ENCODE assay signal across 8 cellular contexts in genomic region chrX:81121513-81122363, GRCh38.
A peak's percentile ranks its signal among the peaks of the same experiment; 100 is the strongest.
DNase-seq lines count a peak whose midpoint lies in the region; ATAC-seq and TF ChIP-seq lines count a peak whose summit lies in the region.

No MANE protein-coding gene starts in this region.

- H3K9me1 ChIP-seq in IMR-90 (ENCODE audit: insufficient read depth, low read length) = no peaks in the 10 kb centered on the region

- ATAC-seq in GM21529 (IDR thresholded peaks at IDR 0.05; ENCODE audit: unreplicated experiment) (peak; percentile 96), IMR-90 (ENCODE audit: low read depth) (peak; percentile 96), gastroesophageal sphincter (peak; percentile 97)

- H3K56ac ChIP-seq in IMR-90 (ENCODE audit: extremely low read depth, insufficient read depth, low read length) = no peak overlapping the region

- H2BK5ac ChIP-seq in IMR-90 (ENCODE audit: low read depth, low read length, poor library complexity, severe bottlenecking) = no peak overlapping the region

- no peak overlapping the region for H2BK120ac ChIP-seq in IMR-90 (ENCODE audit: low read depth, low read length)

- H4K91ac ChIP-seq in IMR-90 (ENCODE audit: insufficient read depth, low read depth, low read length) = no peak overlapping the region

- H3K36me3 ChIP-seq in IMR-90 (ENCODE audit: control insufficient read depth, insufficient read depth, low read length) (no peaks in the 10 kb centered on the region), gastroesophageal sphincter (no peaks in the 10 kb centered on the region), neuron (ENCODE audit: insufficient read depth, low read length) (no peaks in the 10 kb centered on the region), stomach smooth muscle (ENCODE audit: control insufficient read depth in 2 of 2, insufficient read depth in 2 of 2, low read length in 2 of 2) (no peaks in the 10 kb centered on the region)

- H2BK20ac ChIP-seq in IMR-90 (ENCODE audit: low read depth, low read length) = no peak overlapping the region

- DNase-seq in DMS114 treated with DMSO at 0.1 percent for 48 hours (lab: John Stamatoyannopoulos, UW; ENCODE audit: unreplicated experiment) (peak; percentile 56), IMR-90 (peak; percentile 90), SIG-M5 treated with dmso at 0.1 percent for 504 hours (lab: John Stamatoyannopoulos, UW; ENCODE audit: unreplicated experiment) (peak; percentile 82)
- DNase-seq in activated naive CD4-positive, alpha-beta T cell (lab: John Stamatoyannopoulos, UW) = peak; percentile 62 to 75 (median 64)

- no peak overlapping the region for H3K23ac ChIP-seq in IMR-90 (ENCODE audit: low read depth, low read length)

- no peaks in the 10 kb centered on the region for H3K79me1 ChIP-seq in IMR-90 (ENCODE audit: low read depth in 1 of 2, low read length in 2 of 2)

- H2BK15ac ChIP-seq in IMR-90 (ENCODE audit: low read depth, low read length) = no peak overlapping the region

- no peak overlapping the region for H2AK9ac ChIP-seq in IMR-90 (replicated peaks; ENCODE audit: low read depth, low read length, poor library complexity)

- no peak overlapping the region for H3K14ac ChIP-seq in IMR-90 (replicated peaks; ENCODE audit: low read depth, low read length)

- H3K4ac ChIP-seq in IMR-90 (ENCODE audit: low read depth, low read length) = no peak overlapping the region

- WGBS in IMR-90 (ENCODE audit: extremely low coverage in 2 of 2, insufficient read length in 1 of 2), 2 experiments = 23% methylated on average over 20 of the region's 34 CpGs; no CpG with 5 or more reads in 1 of the 2 experiments
- 0 to 27% methylated on average over 9 to 23 of the region's 34 CpGs for WGBS in gastroesophageal sphincter (ENCODE audit: low coverage in 1 of 2), 2 donors

- no peak for TF ChIP-seq EP300 in gastroesophageal sphincter (IDR thresholded peaks at IDR 0.05)

- H3K18ac ChIP-seq in IMR-90 (ENCODE audit: low read depth, low read length) = no peak overlapping the region

- peak overlapping the region; percentile 58 for H3K4me3 ChIP-seq in IMR-90 (ENCODE audit: insufficient read depth, low read depth, low read length)
- peak overlapping the region; percentile 57 to 91 for H3K4me3 ChIP-seq in gastroesophageal sphincter
- peak overlapping the region; percentile 70 for H3K4me3 ChIP-seq in neuron (ENCODE audit: low read length)
- H3K4me3 ChIP-seq in stomach smooth muscle (ENCODE audit: low read length in 2 of 2) = peak overlapping the region; percentile 74 to 89

- H2AK5ac ChIP-seq in IMR-90 (ENCODE audit: low read depth, low read length) = no peak overlapping the region

- H3K4me1 ChIP-seq in IMR-90 (ENCODE audit: control insufficient read depth, insufficient read depth, low read length) (no peaks in the 10 kb centered on the region), gastroesophageal sphincter (peaks cover 0 to 7% (median 0%) of the 10 kb centered on the region in 3 donors), neuron (ENCODE audit: insufficient read depth, low read length) (no peaks in the 10 kb centered on the region), stomach smooth muscle (ENCODE audit: control insufficient read depth, insufficient read depth, low read length) (no peaks in the 10 kb centered on the region)

- H3K9ac ChIP-seq in IMR-90 (ENCODE audit: low read depth, low read length) (peak overlapping the region; percentile 35; the same call in 1 of the 2 replicates), stomach smooth muscle (ENCODE audit: low read length in 2 of 2) (peak overlapping the region; percentile 30 to 66)

- POLR2A ChIA-PET in IMR-90 (lab: Charles Lee; ENCODE audit: unreplicated experiment) = no interaction called here

- TF ChIP-seq CTCF in IMR-90 (conservative IDR thresholded peaks at IDR 0.05; ENCODE audit: low read depth, low read length) (no peak), gastroesophageal sphincter (IDR thresholded peaks at IDR 0.05) (no peak)

- in situ Hi-C loops in IMR-90 (cut with MboI; ENCODE audit: low sequenced_read_pairs) = no loop called here

- no TSS peak for BruUV-seq in IMR-90 (replicated peaks; lab: Mats Ljungman, UMichigan)

- H3K27me3 ChIP-seq in IMR-90 (ENCODE audit: control insufficient read depth, insufficient read depth, low read length) = no peaks in the 10 kb centered on the region
- H3K27me3 ChIP-seq in gastroesophageal sphincter = no peaks in the 10 kb centered on the region
- H3K27me3 ChIP-seq in neuron (ENCODE audit: insufficient read depth, low read length) = peaks cover 15% of the 10 kb centered on the region
- no peaks in the 10 kb centered on the region for H3K27me3 ChIP-seq in stomach smooth muscle (ENCODE audit: control insufficient read depth in 1 of 2, insufficient read depth in 2 of 2, low read length in 2 of 2)

- dilution Hi-C loops in IMR-90 (cut with HindIII; ENCODE audit: low sequenced_read_pairs, unreplicated experiment) = no loop called here

- H4K5ac ChIP-seq in IMR-90 (ENCODE audit: low read depth, low read length) = no peak overlapping the region

- H4K8ac ChIP-seq in IMR-90 (ENCODE audit: low read depth in 2 of 2, low read length in 2 of 2) = no peak overlapping the region

- no peaks in the 10 kb centered on the region for H4K20me1 ChIP-seq in IMR-90 (ENCODE audit: insufficient read depth, low read length)

- intact Hi-C loops in IMR-90 (cut with micrococcal nuclease) = loop anchor here (2.0 kb wide), 1 partner anchor 311 kb away; no protein-coding TSS in a partner anchor

- peak overlapping the region; percentile 85 for H2AFZ ChIP-seq in IMR-90 (replicated peaks; ENCODE audit: low read length, poor library complexity)
- H2AFZ ChIP-seq in neuron (ENCODE audit: low read depth, low read length) = peak overlapping the region; percentile 93

- CTCF ChIA-PET in IMR-90 (lab: Yijun Ruan, JAX) = no interaction called here

- peak overlapping the region; percentile 90 for H3K4me2 ChIP-seq in IMR-90 (ENCODE audit: low read depth, low read length)

- TF ChIP-seq RAD21 in IMR-90 (IDR thresholded peaks at IDR 0.05; ENCODE audit: low read length) = no peak

- H3K27ac ChIP-seq in IMR-90 (ENCODE audit: insufficient read depth, low read length) (no peak overlapping the region), gastroesophageal sphincter (peak overlapping the region; percentile 78 to 89 (median 80)), stomach smooth muscle (ENCODE audit: low read length) (peak overlapping the region; percentile 26)

- no peak for TF ChIP-seq POLR2A in IMR-90 (IDR thresholded peaks at IDR 0.05; ENCODE audit: low read depth, low read length)
- no peak for TF ChIP-seq POLR2A in gastroesophageal sphincter (IDR thresholded peaks at IDR 0.05)

- H3K9me3 ChIP-seq in IMR-90 (ENCODE audit: control insufficient read depth, insufficient read depth, low read length) (no peaks in the 10 kb centered on the region), gastroesophageal sphincter (no peaks in the 10 kb centered on the region), neuron (ENCODE audit: low read length) (no peaks in the 10 kb centered on the region), stomach smooth muscle (ENCODE audit: control insufficient read depth in 2 of 2, low read length in 2 of 2) (no peaks in the 10 kb centered on the region)

TF ChIP-seq in IMR-90, 13 proteins besides CTCF, POLR2A, EP300 and RAD21:
- TF ChIP-seq MAFK (IDR thresholded peaks at IDR 0.05; ENCODE audit: low read depth, low read length) (peak; percentile 77), NFE2L2 (IDR thresholded peaks at IDR 0.05; ENCODE audit: low read depth, low read length) (no peak), USF2 (IDR thresholded peaks at IDR 0.05; ENCODE audit: low read depth, low read length) (no peak), RCOR1 (IDR thresholded peaks at IDR 0.05; ENCODE audit: insufficient replicate concordance, low read length) (no peak), CHD1 (IDR thresholded peaks at IDR 0.05; ENCODE audit: low read depth, low read length) (no peak)
